13 cellular contexts compared by ENCODE assay signal in genomic region chr9:136404801-136405136, GRCh38. TPM values are rescaled to one million over a fixed set of nuclear protein-coding genes. Genes with fewer than 3 reads are reported as not detected.
A peak's percentile ranks its signal among the peaks of the same experiment; 100 is the strongest.
DNase-seq lines count a peak whose midpoint lies in the region; ATAC-seq and TF ChIP-seq lines count a peak whose summit lies in the region.
"Had no signal": no experiment of that assay in that cellular context is flagged by ENCODE, and none has a peak within 500 bp of the region (broad histone marks: within the 10 kb centered on the region; RNA-seq: fewer than 3 reads in every experiment).

No MANE protein-coding gene starts in this region.

- TF ChIP-seq CTCF in esophagus muscularis mucosa (IDR thresholded peaks at IDR 0.05) (no peak), mucosa of descending colon (IDR thresholded peaks at IDR 0.05) (no peak)

- H3K4me3 Mint-ChIP-seq in central memory CD8-positive, alpha-beta T cell, result peak overlapping the region; percentile 70
- H3K4me3 Mint-ChIP-seq in stimulated activated naive CD8-positive, alpha-beta T cell treated with anti-CD3 and anti-CD28 coated beads, Interleukin-15, amount 100 ng/mL, for 72 hours, result peak overlapping the region; percentile 71 to 75

- intact Hi-C loops in esophagus muscularis mucosa (cut with DNase I), result no loop called here
- intact Hi-C loops in mucosa of descending colon (cut with DNase I, micrococcal nuclease), result no loop called here

- H3K9me3 ChIP-seq in SK-N-MC (ENCODE audit: low read depth, low read length), result no peaks in the 10 kb centered on the region
- no peaks in the 10 kb centered on the region for H3K9me3 ChIP-seq in esophagus muscularis mucosa
- no peaks in the 10 kb centered on the region for H3K9me3 ChIP-seq in mucosa of descending colon
- H3K9me3 ChIP-seq: transverse colon had no signal

- H3K4me1 Mint-ChIP-seq in central memory CD8-positive, alpha-beta T cell, result peaks cover 35% of the 10 kb centered on the region
- peaks cover 89% of the 10 kb centered on the region for H3K4me1 Mint-ChIP-seq in stimulated activated naive CD8-positive, alpha-beta T cell treated with anti-CD3 and anti-CD28 coated beads, Interleukin-15, amount 100 ng/mL, for 72 hours

- no peak for TF ChIP-seq POLR2A in esophagus muscularis mucosa (IDR thresholded peaks at IDR 0.05; ENCODE audit: low read depth)

- H3K4me3 ChIP-seq in SK-N-MC, result no peak overlapping the region
- H3K4me3 ChIP-seq in esophagus muscularis mucosa, result no peak overlapping the region
- no peak overlapping the region for H3K4me3 ChIP-seq in mucosa of descending colon
- H3K4me3 ChIP-seq: transverse colon had no signal

- ATAC-seq in central memory CD8-positive, alpha-beta T cell (replicated peaks; ENCODE audit: extremely low read depth, poor library complexity, severe bottlenecking), result no peak
- no peak for ATAC-seq in stimulated activated naive CD8-positive, alpha-beta T cell treated with anti-CD3 and anti-CD28 coated beads, Interleukin-15, amount 100 ng/mL, for 72 hours
- ATAC-seq in mucosa of descending colon, result no peak

- H3K27ac ChIP-seq in SK-N-MC (peak overlapping the region; percentile 36; the same call in 1 of the 2 replicates), esophagus muscularis mucosa (replicated peaks in 1 of 4) (no peak overlapping the region)
- H3K27ac ChIP-seq: epithelial cell of prostate had no signal

- H3K4me1 ChIP-seq in esophagus muscularis mucosa (peaks cover 15 to 22% (median 20%) of the 10 kb centered on the region in 4 donors), mucosa of descending colon (ENCODE audit: low read depth) (peaks cover 19% of the 10 kb centered on the region)

- H3K27ac Mint-ChIP-seq in central memory CD8-positive, alpha-beta T cell (ENCODE audit: low read depth), result peak overlapping the region; percentile 82
- H3K27ac Mint-ChIP-seq in stimulated activated naive CD8-positive, alpha-beta T cell treated with anti-CD3 and anti-CD28 coated beads, Interleukin-15, amount 100 ng/mL, for 72 hours, result no peak overlapping the region

- no peaks in the 10 kb centered on the region for H3K27me3 ChIP-seq in esophagus muscularis mucosa
- H3K27me3 ChIP-seq: transverse colon had no signal

- H3K36me3 ChIP-seq in SK-N-MC (ENCODE audit: insufficient read depth, low read length) (peaks cover 47% of the 10 kb centered on the region), esophagus muscularis mucosa (peaks cover 16 to 61% (median 55%) of the 10 kb centered on the region in 4 donors), mucosa of descending colon (ENCODE audit: low read depth) (peaks cover 4% of the 10 kb centered on the region)

- no peaks in the 10 kb centered on the region for H3K27me3 Mint-ChIP-seq in central memory CD8-positive, alpha-beta T cell
- no peaks in the 10 kb centered on the region for H3K27me3 Mint-ChIP-seq in stimulated activated naive CD8-positive, alpha-beta T cell treated with anti-CD3 and anti-CD28 coated beads, Interleukin-15, amount 100 ng/mL, for 72 hours

- 91% methylated on average over 11 of the region's 14 CpGs for WGBS in esophagus muscularis mucosa

- peak; percentile 16 for DNase-seq in activated naive CD4-positive, alpha-beta T cell treated with Interleukin-2 at 50 U/mL for 16 hours
- DNase-seq in activated naive CD4-positive, alpha-beta T cell treated with anti-CD3 and anti-CD28 coated beads, Interleukin-2, amount 50 U/mL, for 16 hours, result no peak
- DNase-seq in SK-N-MC (ENCODE audit: low read depth, low spot score) (no peak), NCI-H446 (lab: John Stamatoyannopoulos, UW) (no peak), esophagus muscularis mucosa (ENCODE audit: extremely low spot score) (no peak), mucosa of descending colon (no peak)
- DNase-seq in central memory CD8-positive, alpha-beta T cell (ENCODE audit: low spot score in 2 of 2), result no peak
- no peak for DNase-seq in stimulated activated naive CD8-positive, alpha-beta T cell treated with anti-CD3 and anti-CD28 coated beads, Interleukin-15, amount 100 ng/mL, for 72 hours
- DNase-seq: amygdala, NCI-H2029 treated with DMSO at 0.1 percent for 48 hours, NCI-H748 treated with DMSO at 0.1 percent for 48 hours, transverse colon had no signal

- H3K36me3 Mint-ChIP-seq in central memory CD8-positive, alpha-beta T cell (ENCODE audit: insufficient read depth), result peaks cover 30% of the 10 kb centered on the region

- TF ChIP-seq EP300 in esophagus muscularis mucosa (IDR thresholded peaks at IDR 0.05), result no peak

- H3K9ac ChIP-seq in SK-N-MC (ENCODE audit: insufficient read length), result no peak overlapping the region

- no peaks in the 10 kb centered on the region for H3K9me3 Mint-ChIP-seq in central memory CD8-positive, alpha-beta T cell
- no peaks in the 10 kb centered on the region for H3K9me3 Mint-ChIP-seq in stimulated activated naive CD8-positive, alpha-beta T cell treated with anti-CD3 and anti-CD28 coated beads, Interleukin-15, amount 100 ng/mL, for 72 hours

RNA-seq across cellular contexts. Expression of gene SNAPC4, which starts 4.8 kb away (rescaled TPM):
- total RNA-seq in esophagus muscularis mucosa, result 1 to 10 TPM; 3.3 to 8.4 (median 4.9) TPM
- total RNA-seq in mucosa of descending colon, result 1 to 10 TPM; 7.4 to 7.6 (median 7.6) TPM

RNA-seq across cellular contexts. Expression of gene ENTR1, which starts 5.6 kb away (rescaled TPM):
- total RNA-seq in esophagus muscularis mucosa, result 10 to 100 TPM; 26.2 to 44.8 (median 37.6) TPM
- total RNA-seq in mucosa of descending colon, result 10 to 100 TPM; 27.8 to 47.6 (median 33.2) TPM

RNA-seq across cellular contexts. Expression of gene PMPCA, which starts 5.7 kb away (rescaled TPM):
- total RNA-seq in esophagus muscularis mucosa (10 to 100 TPM; 22.8 to 43.9 (median 35.0) TPM), mucosa of descending colon (10 to 100 TPM; 42.1 to 50.7 (median 45.1) TPM)

RNA-seq across cellular contexts. Expression of gene CARD9, which starts 31.3 kb away (rescaled TPM):
- total RNA-seq in esophagus muscularis mucosa (1 to 10 TPM; 1.2 to 4.2 (median 1.9) TPM), mucosa of descending colon (1 to 10 TPM; 2.2 to 2.4 (median 2.2) TPM)

RNA-seq across cellular contexts. Expression of gene INPP5E, which starts 34.9 kb away (rescaled TPM):
- total RNA-seq in esophagus muscularis mucosa, result 10 to 100 TPM in 2 of 4 donors, 1 to 10 TPM in 2; 8.4 to 17.1 (median 12.5) TPM
- 10 to 100 TPM in 1 of 3 donors, 1 to 10 TPM in 2; 9.5 to 14.4 (median 9.6) TPM for total RNA-seq in mucosa of descending colon
